Comparison of ENCODE assay signal across 19 cellular contexts in genomic region chr7:112199035-112199655, GRCh38. TPM values are rescaled to one million over a fixed set of nuclear protein-coding genes. Genes with fewer than 3 reads are reported as not detected.
DNase-seq lines count a peak whose midpoint lies in the region; ATAC-seq, FAIRE-seq and TF ChIP-seq lines count a peak whose summit lies in the region.
"Had no signal": no experiment of that assay in that cellular context is flagged by ENCODE, and none has a peak within 500 bp of the region (broad histone marks: within the 10 kb centered on the region; RNA-seq: fewer than 3 reads in every experiment).

No MANE protein-coding gene starts in this region.

- TF ChIP-seq CTCF in A549 (IDR thresholded peaks at IDR 0.05) (no peak), mucosa of descending colon (IDR thresholded peaks at IDR 0.05) (no peak), right atrium auricular region (IDR thresholded peaks at IDR 0.05) (no peak)

- POLR2A ChIA-PET in A549 (lab: Yijun Ruan, JAX), result interaction anchor here (0.5 to 1.0 kb wide), 2 partner anchors 204 to 251 kb away, joined by 3 to 6 read pairs; partner anchors contain the start of gene IFRD1

- FAIRE-seq in A549 (lab: Jason Lieb, UNC), result peak; percentile 59
- FAIRE-seq: G401.6 had no signal

- H3K9me3 ChIP-seq in A549, result no peaks in the 10 kb centered on the region
- no peaks in the 10 kb centered on the region for H3K9me3 ChIP-seq in mucosa of descending colon
- H3K9me3 ChIP-seq in right atrium auricular region, result no peaks in the 10 kb centered on the region
- H3K9me3 ChIP-seq: BLaER1, vagina had no signal

- TF ChIP-seq EP300 in A549 (IDR thresholded peaks at IDR 0.05), result 0 out of 5 replicates have a peak, but pooled peaks of 1 of the 2 experiments have one; percentile 19

- TF ChIP-seq POLR2A in A549 (IDR thresholded peaks at IDR 0.05; ENCODE audit: low read length), result no peak

- ATAC-seq in A549 (peak; percentile 55 to 67; a peak in 4 of 6 replicates), mucosa of descending colon (no peak)
- ATAC-seq: GM23338 had no signal

- intact Hi-C loops in mucosa of descending colon (cut with DNase I, micrococcal nuclease), result no loop called here

- H3K4me3 ChIP-seq in A549 (no peak overlapping the region; the same call in 2 of the 3 replicates), mucosa of descending colon (no peak overlapping the region), right atrium auricular region (no peak overlapping the region)
- H3K4me3 ChIP-seq: BLaER1, GM23338, vagina had no signal

- WGBS in A549 (ENCODE audit: missing lambda C conversion rate), result 51% methylated on average over 2 of the region's 2 CpGs

- DNase-seq in A549 (ENCODE audit: low read depth in 1 of 2, low spot score in 1 of 2) (peak in 1 of 2 experiments; percentile 35), EL (peak; percentile 21), RKO (ENCODE audit: low spot score) (peak; percentile 83), fibroblast of peridontal ligament (ENCODE audit: extremely low read depth) (peak; percentile 62), mucosa of descending colon (no peak), NCI-H1105 (lab: John Stamatoyannopoulos, UW) (no peak), NCI-H2171 (lab: John Stamatoyannopoulos, UW) (no peak), right atrium auricular region (ENCODE audit: low spot score) (no peak)
- DNase-seq: activated CD4-positive, CD25-positive, alpha-beta regulatory T cell; glutamatergic neuron; kidney glomerular epithelial cell; naive B cell; NCI-H2081 treated with DMSO at 0.1 percent for 48 hours; stimulated activated CD4-positive, alpha-beta T cell treated with anti-CD3 and anti-CD28 coated beads, Interleukin-2, amount 100 ng/mL, for 24 hours had no signal

- no peaks in the 10 kb centered on the region for H3K27me3 ChIP-seq in right atrium auricular region
- H3K27me3 ChIP-seq: vagina had no signal

- H3K36me3 ChIP-seq in mucosa of descending colon (ENCODE audit: low read depth) (no peaks in the 10 kb centered on the region), right atrium auricular region (no peaks in the 10 kb centered on the region)
- H3K36me3 ChIP-seq: BLaER1, vagina had no signal

- H3K4me1 ChIP-seq in A549, result peaks cover 61% of the 10 kb centered on the region
- H3K4me1 ChIP-seq in mucosa of descending colon (ENCODE audit: low read depth), result no peaks in the 10 kb centered on the region
- peaks cover 0 to 15% of the 10 kb centered on the region in 2 donors for H3K4me1 ChIP-seq in right atrium auricular region

- no peak; a peak in 1 of 5 replicates for TF ChIP-seq RAD21 in A549 (conservative IDR thresholded peaks at IDR 0.05 in 1 of 2, IDR thresholded peaks at IDR 0.05 in 1 of 2)

- H3K27ac ChIP-seq in A549, result peak overlapping the region; percentile 63 to 77
- no peak overlapping the region for H3K27ac ChIP-seq in right atrium auricular region
- H3K27ac ChIP-seq: BLaER1, KMS-11, vagina had no signal

- H3K4me2 ChIP-seq in A549, result peak overlapping the region; percentile 70
- H3K4me2 ChIP-seq: BLaER1, GM23338, KMS-11 had no signal

- CTCF ChIA-PET in A549 (lab: Yijun Ruan, JAX), result interaction anchor here (1.1 kb wide), 1 partner anchor 119 kb away, joined by 3 read pairs; no protein-coding TSS in a partner anchor

TF ChIP-seq in A549, 52 proteins besides CTCF, POLR2A, EP300 and RAD21:
- TF ChIP-seq NFE2L2 (conservative IDR thresholded peaks at IDR 0.05; ENCODE audit: low read length) (no peak), RARB (CRISPR knock-in tag; IDR thresholded peaks at IDR 0.05) (no peak), MAFK (IDR thresholded peaks at IDR 0.05; ENCODE audit: partially characterized antibody) (no peak), MYC (IDR thresholded peaks at IDR 0.05; ENCODE audit: borderline replicate concordance, low read length) (no peak), ZFP36 (IDR thresholded peaks at IDR 0.05; ENCODE audit: borderline replicate concordance, partially characterized antibody) (no peak), SMC3 (IDR thresholded peaks at IDR 0.05) (no peak; the same call in 2 of the 3 replicates), ESRRA (IDR thresholded peaks at IDR 0.05; ENCODE audit: borderline replicate concordance, low read length) (no peak), ZSCAN20 (CRISPR knock-in tag; IDR thresholded peaks at IDR 0.05) (no peak), RCOR1 (IDR thresholded peaks at IDR 0.05; ENCODE audit: low read depth, low read length) (no peak), CBX8 (IDR thresholded peaks at IDR 0.05) (no peak), KDM1A (IDR thresholded peaks at IDR 0.05; ENCODE audit: low read depth) (no peak), CEBPB (IDR thresholded peaks at IDR 0.05) (peak in 1 of 2 experiments; percentile 38; a peak in 3 of 4 replicates), HOXB13 (CRISPR knock-in tag; IDR thresholded peaks at IDR 0.05; ENCODE audit: low read depth) (no peak), TP53 (CRISPR knock-in tag; IDR thresholded peaks at IDR 0.05) (no peak), CHD4 (IDR thresholded peaks at IDR 0.05; ENCODE audit: borderline replicate concordance) (no peak), BHLHE40 (IDR thresholded peaks at IDR 0.05; ENCODE audit: low read depth, low read length) (no peak), GATA3 (IDR thresholded peaks at IDR 0.05; ENCODE audit: borderline replicate concordance) (no peak), FOSL2 (IDR thresholded peaks at IDR 0.05) (peak; percentile 62), FOSL2 (CRISPR knock-in tag; IDR thresholded peaks at IDR 0.05) (peak; percentile 51; the same call in 1 of the 2 replicates), PBX3 (IDR thresholded peaks at IDR 0.05) (no peak), HDAC2 (IDR thresholded peaks at IDR 0.05) (no peak), JUNB (IDR thresholded peaks at IDR 0.05) (peak; percentile 72), TFCP2L1 (CRISPR knock-in tag; IDR thresholded peaks at IDR 0.05) (no peak)
- TF ChIP-seq, protein P1, sequence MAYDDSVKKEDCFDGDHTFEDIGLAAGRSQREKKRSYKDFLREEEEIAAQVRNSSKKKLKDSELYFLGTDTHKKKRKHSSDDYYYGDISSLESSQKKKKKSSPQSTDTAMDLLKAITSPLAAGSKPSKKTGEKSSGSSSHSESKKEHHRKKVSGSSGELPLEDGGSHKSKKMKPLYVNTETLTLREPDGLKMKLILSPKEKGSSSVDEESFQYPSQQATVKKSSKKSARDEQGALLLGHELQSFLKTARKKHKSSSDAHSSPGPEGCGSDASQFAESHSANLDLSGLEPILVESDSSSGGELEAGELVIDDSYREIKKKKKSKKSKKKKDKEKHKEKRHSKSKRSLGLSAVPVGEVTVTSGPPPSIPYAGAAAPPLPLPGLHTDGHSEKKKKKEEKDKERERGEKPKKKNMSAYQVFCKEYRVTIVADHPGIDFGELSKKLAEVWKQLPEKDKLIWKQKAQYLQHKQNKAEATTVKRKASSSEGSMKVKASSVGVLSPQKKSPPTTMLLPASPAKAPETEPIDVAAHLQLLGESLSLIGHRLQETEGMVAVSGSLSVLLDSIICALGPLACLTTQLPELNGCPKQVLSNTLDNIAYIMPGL (CRISPR knock-in tag; IDR thresholded peaks at IDR 0.05; ENCODE audit: borderline replicate concordance), result no peak

RNA-seq across cellular contexts. Expression of gene DOCK4, which starts 7.1 kb away (rescaled TPM):
- polyA plus RNA-seq in A549 (2011; rRNA removed) (13.6 and 15.7 TPM in 2 replicates), A549 (2017; fragmentation: RNase III; extraction: RNeasy Plus Mini Kit Qiagen cat#74134 plus additional on column Dnase treatment) (12.4 to 15.9 TPM (median 13.7 TPM) in 3 replicates)
- 4.8 and 5.8 TPM in 2 replicates for polyA plus RNA-seq in A549 (2012; cell fraction: cytosol; rRNA removed)
- polyA plus RNA-seq in A549 (2012; cell fraction: nucleus; rRNA removed), result 11.1 and 13.1 TPM in 2 replicates
- 24.5 and 35.2 TPM in 2 replicates for polyA minus RNA-seq in A549 (2011; rRNA and poly(A)+ RNA removed)
- total RNA-seq in mucosa of descending colon (10 to 100 TPM in 2 of 3 donors, 1 to 10 TPM in 1; 9.2 to 18.4 (median 12.7) TPM), right atrium auricular region (10 to 100 TPM; 12.3 to 17.8 TPM)

RNA-seq across cellular contexts. Expression of gene ZNF277, which starts 7.3 kb away (rescaled TPM):
- polyA plus RNA-seq in A549 (2011; rRNA removed), result 25.8 and 31.9 TPM in 2 replicates
- 5.0 and 5.7 TPM in 2 replicates for polyA plus RNA-seq in A549 (2012; cell fraction: cytosol; rRNA removed)
- polyA plus RNA-seq in A549 (2012; cell fraction: nucleus; rRNA removed), result 1.7 and 3.4 TPM in 2 replicates
- 18.5 to 23.4 TPM (median 22.5 TPM) in 3 replicates for polyA plus RNA-seq in A549 (2017; fragmentation: RNase III; extraction: RNeasy Plus Mini Kit Qiagen cat#74134 plus additional on column Dnase treatment)
- 12.8 and 21.0 TPM in 2 replicates for polyA minus RNA-seq in A549 (2011; rRNA and poly(A)+ RNA removed)
- total RNA-seq in mucosa of descending colon, result 10 to 100 TPM; 16.8 to 26.9 (median 22.0) TPM
- 10 to 100 TPM; 15.9 to 29.8 TPM for total RNA-seq in right atrium auricular region

Comparison
In these comparisons a context has a peak if more than half of its experiments do, and no peak if none do; other contexts are left out.
1. DNase-seq: peak in EL (single experiment), RKO (single experiment) and fibroblast of peridontal ligament (single experiment); none in mucosa of descending colon (0 of 3), NCI-H1105 (single experiment), NCI-H2171 (single experiment) and right atrium auricular region (single experiment).
2. H3K27ac ChIP-seq: peak in A549 (2 of 2); none in right atrium auricular region (0 of 2).